9 cellular contexts compared by ENCODE assay signal in the genomic region with DNA sequence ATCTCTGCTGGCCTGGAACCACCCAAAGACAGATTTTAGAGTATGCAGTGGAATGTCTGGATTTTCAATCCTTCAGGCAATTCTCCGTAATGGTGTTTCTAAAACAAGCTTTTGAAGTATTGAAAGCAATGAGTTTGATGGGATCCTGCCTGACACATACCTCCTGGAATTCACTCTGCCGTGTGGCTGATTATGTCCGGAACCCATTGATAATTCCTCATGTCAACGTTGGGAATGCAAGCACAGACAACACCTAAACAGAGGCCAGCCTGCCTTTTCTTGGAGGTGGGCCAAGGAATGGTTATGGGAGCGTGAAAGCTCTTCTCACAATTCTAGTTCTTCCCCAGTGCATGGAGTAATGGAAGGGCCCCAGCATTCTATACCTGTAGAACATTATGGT.
DNase-seq lines count a peak whose midpoint lies in the region; ATAC-seq lines count a peak whose summit lies in the region.
"Had no signal": no experiment of that assay in that cellular context is flagged by ENCODE, and none has a peak within 500 bp of the region (broad histone marks: within the 10 kb centered on the region; RNA-seq: fewer than 3 reads in every experiment).

No MANE protein-coding gene starts in this region.

- CTCF ChIA-PET in activated naive CD4-positive, alpha-beta T cell treated with anti-CD3 and anti-CD28 coated beads, Interleukin-2, amount 10 ng/mL, durations not matched to agents 7 days and 5 days (lab: Charles Lee), result interaction anchor here (0.8 to 1.0 kb wide), 2 partner anchors 31 to 248 kb away, joined by 4 read pairs; a partner anchor contains a TSS

- peaks cover 65% of the 10 kb centered on the region for H3K4me1 Mint-ChIP-seq in central memory CD8-positive, alpha-beta T cell
- peaks cover 26 to 44% (median 41%) of the 10 kb centered on the region in 3 donors for H3K4me1 Mint-ChIP-seq in naive B cell
- H3K4me1 Mint-ChIP-seq in activated naive CD4-positive, alpha-beta T cell treated with anti-CD3 and anti-CD28 coated beads, Interleukin-2, amount 10 ng/mL, durations not matched to agents 7 days and 5 days, result peaks cover 71% of the 10 kb centered on the region

- H3K4me3 Mint-ChIP-seq in central memory CD8-positive, alpha-beta T cell, result no peak overlapping the region
- no peak overlapping the region for H3K4me3 Mint-ChIP-seq in naive B cell
- H3K4me3 Mint-ChIP-seq in activated naive CD4-positive, alpha-beta T cell treated with anti-CD3 and anti-CD28 coated beads, Interleukin-2, amount 10 ng/mL, durations not matched to agents 7 days and 5 days, result no peak overlapping the region
- H3K4me3 Mint-ChIP-seq: activated CD4-positive, alpha-beta T cell treated with anti-CD3 and anti-CD28 coated beads for 36 hours; stimulated activated naive CD8-positive, alpha-beta T cell treated with anti-CD3 and anti-CD28 coated beads, Interleukin-15, Interleukin-2, amounts not matched to agents 100 ng/mL and 50 ng/mL, for 24 hours had no signal

- ATAC-seq in central memory CD8-positive, alpha-beta T cell (replicated peaks; ENCODE audit: extremely low read depth, poor library complexity, severe bottlenecking), result no peak
- ATAC-seq in naive B cell (ENCODE audit: low read depth in 2 of 2), result no peak
- ATAC-seq in GM21390 (IDR thresholded peaks at IDR 0.05; ENCODE audit: unreplicated experiment), result no peak
- no peak for ATAC-seq in HG03139 (IDR thresholded peaks at IDR 0.05; ENCODE audit: unreplicated experiment)
- ATAC-seq: activated CD4-positive, alpha-beta T cell treated with anti-CD3 and anti-CD28 coated beads for 36 hours had no signal

- no peaks in the 10 kb centered on the region for H3K9me3 Mint-ChIP-seq in central memory CD8-positive, alpha-beta T cell
- H3K9me3 Mint-ChIP-seq in naive B cell, result peaks cover 0 to 2% (median 0%) of the 10 kb centered on the region in 7 donors
- H3K9me3 Mint-ChIP-seq in activated naive CD4-positive, alpha-beta T cell treated with anti-CD3 and anti-CD28 coated beads, Interleukin-2, amount 10 ng/mL, durations not matched to agents 7 days and 5 days, result no peaks in the 10 kb centered on the region

- H3K36me3 Mint-ChIP-seq in central memory CD8-positive, alpha-beta T cell (ENCODE audit: insufficient read depth), result peaks cover 12% of the 10 kb centered on the region
- H3K36me3 Mint-ChIP-seq in naive B cell, result no peaks in the 10 kb centered on the region
- peaks cover 1% of the 10 kb centered on the region for H3K36me3 Mint-ChIP-seq in activated naive CD4-positive, alpha-beta T cell treated with anti-CD3 and anti-CD28 coated beads, Interleukin-2, amount 10 ng/mL, durations not matched to agents 7 days and 5 days

- peak overlapping the region; percentile 99 for H3K27ac Mint-ChIP-seq in central memory CD8-positive, alpha-beta T cell (ENCODE audit: low read depth)
- peak overlapping the region in 4 of 6 donors; percentile 72 to 99 (median 94) for H3K27ac Mint-ChIP-seq in naive B cell
- H3K27ac Mint-ChIP-seq in activated naive CD4-positive, alpha-beta T cell treated with anti-CD3 and anti-CD28 coated beads, Interleukin-2, amount 10 ng/mL, durations not matched to agents 7 days and 5 days, result no peak overlapping the region
- H3K27ac Mint-ChIP-seq: stimulated activated naive CD8-positive, alpha-beta T cell treated with anti-CD3 and anti-CD28 coated beads, Interleukin-15, Interleukin-2, amounts not matched to agents 100 ng/mL and 50 ng/mL, for 24 hours had no signal

- no peaks in the 10 kb centered on the region for H3K27me3 Mint-ChIP-seq in central memory CD8-positive, alpha-beta T cell
- H3K27me3 Mint-ChIP-seq in naive B cell, result no peaks in the 10 kb centered on the region
- no peaks in the 10 kb centered on the region for H3K27me3 Mint-ChIP-seq in activated naive CD4-positive, alpha-beta T cell treated with anti-CD3 and anti-CD28 coated beads, Interleukin-2, amount 10 ng/mL, durations not matched to agents 7 days and 5 days
- H3K27me3 Mint-ChIP-seq: activated CD4-positive, alpha-beta T cell treated with anti-CD3 and anti-CD28 coated beads for 36 hours; stimulated activated naive CD8-positive, alpha-beta T cell treated with anti-CD3 and anti-CD28 coated beads, Interleukin-15, Interleukin-2, amounts not matched to agents 100 ng/mL and 50 ng/mL, for 24 hours had no signal

- peak; percentile 92 for DNase-seq in EL
- peak; percentile 97 for DNase-seq in M059J (ENCODE audit: low read depth)
- no peak for DNase-seq in central memory CD8-positive, alpha-beta T cell (ENCODE audit: low spot score in 2 of 2)
- DNase-seq in naive B cell, result no peak
- no peak for DNase-seq in activated naive CD4-positive, alpha-beta T cell treated with anti-CD3 and anti-CD28 coated beads, Interleukin-2, amount 10 ng/mL, durations not matched to agents 7 days and 5 days
- DNase-seq: activated CD4-positive, alpha-beta T cell treated with anti-CD3 and anti-CD28 coated beads for 36 hours had no signal

Comparison
In these comparisons a context has a peak if more than half of its experiments do, and no peak if none do; other contexts are left out.
1. DNase-seq: peak in EL (single experiment) and M059J (single experiment); none in central memory CD8-positive, alpha-beta T cell (0 of 2), naive B cell (single experiment) and activated naive CD4-positive, alpha-beta T cell treated with anti-CD3 and anti-CD28 coated beads, Interleukin-2, amount 10 ng/mL, durations not matched to agents 7 days and 5 days (single experiment).